18 cellular contexts compared by ENCODE assay signal in genomic region chr1:224489585-224490365, GRCh38. TPM values are rescaled to one million over a fixed set of nuclear protein-coding genes. Genes with fewer than 3 reads are reported as not detected.
DNase-seq lines count a peak whose midpoint lies in the region; ATAC-seq, FAIRE-seq and TF ChIP-seq lines count a peak whose summit lies in the region.
"Had no signal": no experiment of that assay in that cellular context is flagged by ENCODE, and none has a peak within 500 bp of the region (broad histone marks: within the 10 kb centered on the region; RNA-seq: fewer than 3 reads in every experiment).

No MANE protein-coding gene starts in this region.

- H3K56ac ChIP-seq in H1 (replicated peaks; ENCODE audit: insufficient read length, low read depth, low read length): no peak overlapping the region

- H3K4me3 Mint-ChIP-seq in MCF 10A (ENCODE audit: unreplicated experiment): no peak overlapping the region

- H3K36me3 Mint-ChIP-seq in MCF 10A (ENCODE audit: insufficient read depth, unreplicated experiment): no peaks in the 10 kb centered on the region

- peaks cover 28% of the 10 kb centered on the region for H3K4me1 Mint-ChIP-seq in MCF 10A (ENCODE audit: insufficient read depth, unreplicated experiment)

- no peak overlapping the region for H3K14ac ChIP-seq in H1 (ENCODE audit: insufficient read length)

- H3K27me3 ChIP-seq in breast epithelium (no peaks in the 10 kb centered on the region), H1 (replicated peaks in 1 of 4; ENCODE audit: control insufficient read depth in 3 of 4, extremely low read depth in 1 of 4, insufficient read depth in 3 of 4, low read length in 3 of 4) (no peaks in the 10 kb centered on the region), smooth muscle cell (ENCODE audit: low read depth) (no peaks in the 10 kb centered on the region), MM.1S (replicated peaks; ENCODE audit: insufficient read depth, low read length) (no peaks in the 10 kb centered on the region), H7 (ENCODE audit: control insufficient read depth, insufficient read depth, low read length) (no peaks in the 10 kb centered on the region; the same call in 1 of the 2 replicates)

- FAIRE-seq in H1 (lab: Jason Lieb, UNC): no peak
- FAIRE-seq: A549, GM12891, GM19239 had no signal

- no peak overlapping the region for H3K23ac ChIP-seq in H1 (ENCODE audit: insufficient read length)

- TF ChIP-seq CTCF in MCF 10A (IDR thresholded peaks at IDR 0.05; ENCODE audit: unreplicated experiment): no peak
- no peak for TF ChIP-seq CTCF in breast epithelium (IDR thresholded peaks at IDR 0.05)
- TF ChIP-seq CTCF in H1 (IDR thresholded peaks at IDR 0.05; ENCODE audit: control extremely low read depth in 1 of 3, insufficient read depth in 1 of 3, low read depth in 1 of 3, low read length in 3 of 3): no peak
- no peak for TF ChIP-seq CTCF in smooth muscle cell (IDR thresholded peaks at IDR 0.05; ENCODE audit: borderline replicate concordance, insufficient read depth, poor library complexity, severe bottlenecking)
- no peak for TF ChIP-seq CTCF in MM.1S (IDR thresholded peaks at IDR 0.05; ENCODE audit: low read length)

- no peaks in the 10 kb centered on the region for H3K79me1 ChIP-seq in H1 (ENCODE audit: low read depth, low read length)

- CTCF ChIA-PET in MCF 10A (lab: Yijun Ruan, JAX): interaction anchor here (0.6 to 3.5 kb wide), 11 partner anchors 8 to 256 kb away, joined by 3 to 31 read pairs (median 4); no protein-coding TSS in a partner anchor
- CTCF ChIA-PET in H1 (lab: Charles Lee; ENCODE audit: partially characterized antibody): interaction anchor here (0.6 to 1.7 kb wide), 4 partner anchors 23 to 642 kb away, joined by 3 to 9 read pairs (median 4); no protein-coding TSS in a partner anchor

- TF ChIP-seq RAD21 in H1 (IDR thresholded peaks at IDR 0.05 in 1 of 2, conservative IDR thresholded peaks at IDR 0.05 in 1 of 2; ENCODE audit: low read depth in 2 of 2, low read length in 2 of 2): no peak

- H2BK5ac ChIP-seq in H1 (ENCODE audit: low read depth, low read length): peak overlapping the region; percentile 67; the same call in 1 of the 2 replicates

- no peaks in the 10 kb centered on the region for H3K9me2 ChIP-seq in MM.1S (replicated peaks; ENCODE audit: insufficient read depth, low read length)

- no peak for TF ChIP-seq EP300 in H1 (IDR thresholded peaks at IDR 0.05; ENCODE audit: borderline replicate concordance in 1 of 2, low read depth in 2 of 2, low read length in 2 of 2)

- H3K23me2 ChIP-seq in H1 (ENCODE audit: low read depth, low read length): no peaks in the 10 kb centered on the region

- no peak overlapping the region for H2BK15ac ChIP-seq in H1 (ENCODE audit: low read length)

- no peak overlapping the region; the same call in 1 of the 2 replicates for H2BK12ac ChIP-seq in H1 (ENCODE audit: low read depth, low read length)

- H3F3A ChIP-seq in smooth muscle cell (ENCODE audit: low read depth) (peaks cover 15% of the 10 kb centered on the region), MM.1S (ENCODE audit: insufficient read depth, low read length) (no peaks in the 10 kb centered on the region)

- DNase-seq in MCF 10A (ENCODE audit: unreplicated experiment) (no peak), breast epithelium (ENCODE audit: low spot score in 2 of 2) (no peak), H1 (ENCODE audit: low read depth in 1 of 2, low spot score in 2 of 2) (no peak), smooth muscle cell (lab: John Stamatoyannopoulos, UW; ENCODE audit: unreplicated experiment) (no peak), MM.1S (no peak), hypothalamus (lab: John Stamatoyannopoulos, UW) (no peak), H7 (no peak)
- DNase-seq: DMS79, NCI-H2029 treated with DMSO at 0.1 percent for 48 hours, NCI-H524, OCI-M1 had no signal

- peak overlapping the region; percentile 38 for H2BK120ac ChIP-seq in H1 (replicated peaks; ENCODE audit: low read depth, low read length)

- no peak overlapping the region for H4K91ac ChIP-seq in H1 (replicated peaks; ENCODE audit: insufficient read length, low read length)

- no TSS peak for BruUV-seq in MCF 10A (replicated peaks; lab: Mats Ljungman, UMichigan)

- WGBS in H1 (ENCODE audit: extremely low coverage in 1 of 2, insufficient coverage in 1 of 2, insufficient read length in 1 of 2, insufficient replicate concordance in 2 of 2, low coverage in 1 of 2, low lambda C conversion rate in 2 of 2, missing lambda C conversion rate in 1 of 2), 2 experiments: 83% methylated on average over 4 of the region's 4 CpGs; no CpG with 5 or more reads in 1 of the 2 experiments
- WGBS in smooth muscle cell (ENCODE audit: low lambda C conversion rate): 58% methylated on average over 4 of the region's 4 CpGs

- H3K36me3 ChIP-seq in breast epithelium: no peaks in the 10 kb centered on the region
- H3K36me3 ChIP-seq in H1 (ENCODE audit: control insufficient read depth in 2 of 4, insufficient read depth in 4 of 4, low read length in 3 of 4): no peaks in the 10 kb centered on the region; a peak in 1 of 8 replicates
- no peaks in the 10 kb centered on the region for H3K36me3 ChIP-seq in smooth muscle cell (ENCODE audit: low read depth)
- no peaks in the 10 kb centered on the region for H3K36me3 ChIP-seq in MM.1S (replicated peaks; ENCODE audit: insufficient read depth, low read length)
- no peaks in the 10 kb centered on the region for H3K36me3 ChIP-seq in H7 (replicated peaks; ENCODE audit: control insufficient read depth, insufficient read depth, low read length)

- H3K4me2 ChIP-seq in H1 (ENCODE audit: insufficient read depth in 1 of 2, low read depth in 2 of 2, low read length in 2 of 2) (no peak overlapping the region), smooth muscle cell (peak overlapping the region; percentile 45), MM.1S (ENCODE audit: low read depth, low read length) (no peak overlapping the region)
- H3K4me2 ChIP-seq: A549 had no signal

- no peak overlapping the region for H3K9ac ChIP-seq in H1 (replicated peaks in 1 of 4; ENCODE audit: extremely low read depth in 1 of 4, low read depth in 3 of 4, low read length in 3 of 4)
- H3K9ac ChIP-seq in smooth muscle cell (ENCODE audit: low read depth): no peak overlapping the region
- H3K9ac ChIP-seq in MM.1S (ENCODE audit: low read length): no peak overlapping the region

- H2BK20ac ChIP-seq in H1 (ENCODE audit: low read length): no peak overlapping the region; the same call in 1 of the 2 replicates

- H3K9me3 Mint-ChIP-seq in MCF 10A (ENCODE audit: unreplicated experiment): peaks cover 7% of the 10 kb centered on the region

- ATAC-seq in HG03460 (IDR thresholded peaks at IDR 0.05; ENCODE audit: unreplicated experiment): peak; percentile 21
- ATAC-seq: A549 had no signal

- no peak overlapping the region for H3K4ac ChIP-seq in H1 (replicated peaks; ENCODE audit: insufficient read length, low read depth, low read length)

- H4K20me1 ChIP-seq in H1 (replicated peaks in 1 of 2; ENCODE audit: control insufficient read depth in 1 of 2, insufficient read depth in 2 of 2, low read length in 2 of 2) (no peaks in the 10 kb centered on the region), smooth muscle cell (ENCODE audit: low read depth) (no peaks in the 10 kb centered on the region), MM.1S (ENCODE audit: insufficient read depth, low read length) (no peaks in the 10 kb centered on the region)

- H3K79me2 ChIP-seq in H1 (ENCODE audit: control insufficient read depth in 1 of 2, insufficient read depth in 2 of 2, low read length in 2 of 2) (no peaks in the 10 kb centered on the region), smooth muscle cell (ENCODE audit: low read depth) (no peaks in the 10 kb centered on the region), MM.1S (ENCODE audit: low read length) (no peaks in the 10 kb centered on the region)

- no peak overlapping the region for H3K18ac ChIP-seq in H1 (ENCODE audit: extremely low read depth, low read length)

- intact Hi-C loops in MCF 10A (cut with micrococcal nuclease) (no loop called here), breast epithelium (cut with DNase I; ENCODE audit: low total_unique reads) (no loop called here)

- no peaks in the 10 kb centered on the region for H3K27me3 Mint-ChIP-seq in MCF 10A (ENCODE audit: insufficient read depth, unreplicated experiment)

- H3K27ac Mint-ChIP-seq in MCF 10A (ENCODE audit: low read depth, unreplicated experiment): peak overlapping the region; percentile 61

- H3K4me3 ChIP-seq in breast epithelium (no peak overlapping the region), H1 (ENCODE audit: extremely low read depth in 1 of 4, insufficient read depth in 2 of 4, low read depth in 3 of 4, low read length in 4 of 4) (no peak overlapping the region), smooth muscle cell (no peak overlapping the region), MM.1S (ENCODE audit: low read length) (no peak overlapping the region), H7 (ENCODE audit: insufficient read depth, low read depth, low read length) (no peak overlapping the region)
- H3K4me3 ChIP-seq: A549 had no signal

- POLR2A ChIA-PET in MCF 10A (lab: Yijun Ruan, JAX): interaction anchor here (0.7 to 9.8 kb wide), 7 partner anchors 8 to 389 kb away, joined by 3 to 130 read pairs (median 4); no protein-coding TSS in a partner anchor
- POLR2A ChIA-PET in H1 (lab: Charles Lee; ENCODE audit: partially characterized antibody): interaction anchor here (0.6 to 5.2 kb wide), 2 partner anchors 9 to 26 kb away, joined by 3 to 23 read pairs; no protein-coding TSS in a partner anchor

- no peak overlapping the region for H4K8ac ChIP-seq in H1 (ENCODE audit: extremely low read depth, insufficient read depth, low read length)

- TF ChIP-seq POLR2A in breast epithelium (IDR thresholded peaks at IDR 0.05) (no peak), H1 (IDR thresholded peaks at IDR 0.05; ENCODE audit: control extremely low read depth in 1 of 2, low read depth in 2 of 2, low read length in 2 of 2) (no peak)

- H2AFZ ChIP-seq in H1 (ENCODE audit: low read length) (no peak overlapping the region), smooth muscle cell (ENCODE audit: low read depth) (no peak overlapping the region), MM.1S (ENCODE audit: low read length) (no peak overlapping the region)

- H3K9me3 ChIP-seq in breast epithelium: no peaks in the 10 kb centered on the region
- peaks cover 7 to 8% of the 10 kb centered on the region in 2 experiments; a peak in 3 of 4 replicates for H3K9me3 ChIP-seq in H1 (ENCODE audit: insufficient read depth in 2 of 2, low read depth in 1 of 2, low read length in 1 of 2)
- no peaks in the 10 kb centered on the region for H3K9me3 ChIP-seq in smooth muscle cell (replicated peaks; ENCODE audit: low read depth)
- no peaks in the 10 kb centered on the region for H3K9me3 ChIP-seq in MM.1S (replicated peaks; ENCODE audit: insufficient read depth, low read length)
- H3K9me3 ChIP-seq: A549 had no signal

- H3K27ac ChIP-seq in breast epithelium: no peak overlapping the region
- no peak overlapping the region for H3K27ac ChIP-seq in H1 (ENCODE audit: low read depth, low read length)
- H3K27ac ChIP-seq in smooth muscle cell (ENCODE audit: low read depth): no peak overlapping the region
- no peak overlapping the region for H3K27ac ChIP-seq in MM.1S (ENCODE audit: low read length)
- H3K27ac ChIP-seq: A549, C4-2B, HL-60, RWPE1 had no signal

- H4K5ac ChIP-seq in H1 (ENCODE audit: insufficient read length, low read depth, low read length): no peak overlapping the region

- H3K4me1 ChIP-seq in breast epithelium (no peaks in the 10 kb centered on the region), H1 (replicated peaks in 1 of 4; ENCODE audit: control insufficient read depth in 3 of 4, insufficient read depth in 4 of 4, low read length in 3 of 4) (peaks cover 3 to 15% (median 7%) of the 10 kb centered on the region in 4 experiments; a peak in 5 of 7 replicates), smooth muscle cell (ENCODE audit: low read depth) (no peaks in the 10 kb centered on the region), MM.1S (ENCODE audit: low read length) (peaks cover 10% of the 10 kb centered on the region)
- H3K4me1 ChIP-seq: A549 had no signal

- no peak overlapping the region for H2AK5ac ChIP-seq in H1 (ENCODE audit: low read depth, low read length)

RNA-seq across cellular contexts. Expression of gene WDR26, which starts 55.2 kb away (rescaled TPM):
- 149 and 156 TPM in 2 replicates for total RNA-seq in MCF 10A (2022)
- total RNA-seq in breast epithelium: 100 to 1,000 TPM in 2 of 3 donors, 10 to 100 TPM in 1; 88.5 to 108 (median 108) TPM
- total RNA-seq in H1 (2021; fragmentation: NEBNext Ultra II Directional; extraction: Animal tissue kit (Norgen Biotek cat#: 25700)): 65.5 and 72.5 TPM in 2 replicates
- 14.7 and 18.0 TPM in 2 replicates for polyA plus RNA-seq in H1 (2011; rRNA removed)
- polyA plus RNA-seq in H1 (2011; cell fraction: cytosol; rRNA removed): 26.3 TPM
- 39.8 TPM for polyA plus RNA-seq in H1 (2011; cell fraction: nucleus; rRNA removed)
- polyA plus RNA-seq in H1 (2012, experiment 1 of 2): 38.0 to 52.6 TPM (median 50.8 TPM) in 4 replicates
- polyA plus RNA-seq in H1 (2012, experiment 2 of 2): 6.7 TPM
- polyA plus RNA-seq in H1 (2013, experiment 1 of 2): 32.3 TPM
- polyA plus RNA-seq in H1 (2013, experiment 2 of 2): 29.9 TPM
- polyA minus RNA-seq in H1 (2011; rRNA and poly(A)+ RNA removed): 53.7 and 61.6 TPM in 2 replicates
- polyA minus RNA-seq in H1 (2011; cell fraction: cytosol; rRNA and poly(A)+ RNA removed): 44.9 TPM
- 101 TPM for polyA minus RNA-seq in H1 (2011; cell fraction: nucleus; rRNA and poly(A)+ RNA removed)
- 79.5 and 81.4 TPM in 2 replicates for total RNA-seq in smooth muscle cell
- 8.6 and 12.0 TPM in 2 replicates for polyA plus RNA-seq in smooth muscle cell
- 41.2 and 58.0 TPM in 2 replicates for total RNA-seq in H7 (2014; rRNA removed; shearing (Covaris generic))
